Comparison of ENCODE assay signal across 9 cellular contexts in genomic region chr6:5471637-5472430, GRCh38.
DNase-seq lines count a peak whose midpoint lies in the region; ATAC-seq and TF ChIP-seq lines count a peak whose summit lies in the region.
"Had no signal": no experiment of that assay in that cellular context is flagged by ENCODE, and none has a peak within 500 bp of the region (broad histone marks: within the 10 kb centered on the region; RNA-seq: fewer than 3 reads in every experiment).

No MANE protein-coding gene starts in this region.

- peaks cover 0 to 4% (median 0%) of the 10 kb centered on the region in 3 donors for H3K36me3 Mint-ChIP-seq in immature natural killer cell

- H3K9me3 Mint-ChIP-seq in immature natural killer cell, result no peaks in the 10 kb centered on the region
- H3K9me3 Mint-ChIP-seq: naive B cell had no signal

- no peaks in the 10 kb centered on the region for H3K27me3 Mint-ChIP-seq in immature natural killer cell (ENCODE audit: low read depth in 3 of 3)
- H3K27me3 Mint-ChIP-seq: naive B cell had no signal

- H3K27ac Mint-ChIP-seq in immature natural killer cell, result no peak overlapping the region

- peaks cover 4 to 7% of the 10 kb centered on the region in 2 donors for H3K4me1 Mint-ChIP-seq in immature natural killer cell

- DNase-seq in ELF-1 (ENCODE audit: low read depth, low spot score), result peak; percentile 35
- DNase-seq in NCI-H2029 treated with DMSO at 0.1 percent for 48 hours (lab: John Stamatoyannopoulos, UW), result peak; percentile 90
- peak in 2 of 3 donors; percentile 2 to 4 for DNase-seq in immature natural killer cell
- no peak for DNase-seq in effector CD4-positive, alpha-beta T cell
- DNase-seq in stimulated activated CD4-positive, alpha-beta T cell treated with anti-CD3 and anti-CD28 coated beads, Interleukin-2, amount 100 ng/mL, for 24 hours, result no peak

- H3K4me3 Mint-ChIP-seq in immature natural killer cell, result no peak overlapping the region
- H3K4me3 Mint-ChIP-seq: naive B cell had no signal

- peak; percentile 65 for ATAC-seq in SK-N-SH treated with all-trans-retinoic acid at 6 μM for 48 hours
- ATAC-seq in HG02571 (IDR thresholded peaks at IDR 0.05; ENCODE audit: unreplicated experiment), result no peak
- ATAC-seq in GM18502 (IDR thresholded peaks at IDR 0.05; ENCODE audit: poor library complexity, unreplicated experiment), result no peak

TF ChIP-seq in SK-N-SH treated with all-trans-retinoic acid at 6 μM for 48 hours, 23 proteins besides CTCF, POLR2A, EP300 and RAD21:
- TF ChIP-seq TSHZ2 (CRISPR knock-in tag; IDR thresholded peaks at IDR 0.05), result no peak
- no peak for TF ChIP-seq TCF4 (CRISPR knock-in tag; IDR thresholded peaks at IDR 0.05; ENCODE audit: borderline replicate concordance)
- TF ChIP-seq POU6F1 (CRISPR knock-in tag; IDR thresholded peaks at IDR 0.05; ENCODE audit: borderline replicate concordance, low read depth), result no peak
- TF ChIP-seq TOX (CRISPR knock-in tag; IDR thresholded peaks at IDR 0.05; ENCODE audit: borderline replicate concordance), result no peak
- no peak for TF ChIP-seq CSRNP3 (CRISPR knock-in tag; IDR thresholded peaks at IDR 0.05)
- TF ChIP-seq GLIS3 (CRISPR knock-in tag; IDR thresholded peaks at IDR 0.05), result no peak

Comparison
In these comparisons a context has a peak if more than half of its experiments do, and no peak if none do; other contexts are left out.
1. DNase-seq: peak in ELF-1 (single experiment), NCI-H2029 treated with DMSO at 0.1 percent for 48 hours (single experiment) and immature natural killer cell (2 of 3); none in effector CD4-positive, alpha-beta T cell (single experiment) and stimulated activated CD4-positive, alpha-beta T cell treated with anti-CD3 and anti-CD28 coated beads, Interleukin-2, amount 100 ng/mL, for 24 hours (0 of 2).